10 cellular contexts compared by ENCODE assay signal in the genomic region with DNA sequence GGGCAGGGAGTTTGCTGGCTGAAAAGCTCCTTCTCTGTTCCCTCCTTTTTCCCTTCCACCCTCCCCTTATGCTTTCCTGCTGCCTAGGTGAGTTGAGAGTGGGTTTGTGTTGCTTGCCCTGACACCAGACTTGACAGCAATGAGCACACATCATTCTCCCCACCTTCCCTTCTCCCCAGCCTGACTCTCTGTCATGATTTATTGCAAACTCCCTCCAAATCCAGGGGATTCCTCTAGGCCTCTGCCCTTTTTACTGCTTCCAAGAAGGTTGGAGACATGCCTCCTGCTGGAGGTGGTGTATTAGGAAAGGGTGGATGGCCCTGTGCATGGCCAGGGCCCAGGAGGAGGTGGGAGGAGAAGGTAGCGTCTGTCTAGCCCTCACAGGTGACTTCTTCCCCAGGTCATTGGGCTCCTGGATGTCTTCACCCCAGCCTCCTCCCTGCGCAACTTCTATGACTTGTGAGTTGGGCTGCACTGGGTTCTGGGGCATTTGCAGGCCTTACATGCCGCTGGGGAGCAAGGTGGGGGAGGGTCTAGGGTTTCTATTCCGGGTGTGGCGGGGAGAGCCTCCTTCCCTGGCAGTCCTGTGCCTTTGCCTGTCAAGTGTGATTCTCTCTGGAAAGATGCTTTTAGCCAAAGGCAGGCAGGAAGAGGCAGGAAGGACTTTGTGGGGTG. TPM values are rescaled to one million over a fixed set of nuclear protein-coding genes. Genes with fewer than 3 reads are reported as not detected.
DNase-seq lines count a peak whose midpoint lies in the region; ATAC-seq and TF ChIP-seq lines count a peak whose summit lies in the region.
"Had no signal": no experiment of that assay in that cellular context is flagged by ENCODE, and none has a peak within 500 bp of the region (broad histone marks: within the 10 kb centered on the region; RNA-seq: fewer than 3 reads in every experiment).

No MANE protein-coding gene starts in this region.

- POLR2A ChIA-PET in PC-9 (lab: Charles Lee; ENCODE audit: unreplicated experiment), result interaction anchor here (0.7 kb wide), 1 partner anchor 157 kb away, joined by 3 read pairs; no protein-coding TSS in a partner anchor

- DNase-seq in Calu3 (no peak), PC-9 (no peak), omental fat pad (ENCODE audit: low spot score) (no peak), NCI-H1436 (lab: John Stamatoyannopoulos, UW) (no peak)
- no peak for DNase-seq in effector memory CD8-positive, alpha-beta T cell
- no peak for DNase-seq in stimulated activated CD4-positive, alpha-beta T cell treated with anti-CD3 and anti-CD28 coated beads, Interleukin-1b, Interleukin-23, amount 100 ng/mL, for 48 hours
- DNase-seq in stimulated activated CD4-positive, alpha-beta T cell treated with anti-CD3 and anti-CD28 coated beads, Interleukin-4, amount 100 ng/mL, for 1 hour, result no peak

- H3K9me2 ChIP-seq in PC-9 (ENCODE audit: insufficient read depth), result no peaks in the 10 kb centered on the region

- peak overlapping the region; percentile 73; the same call in 1 of the 2 replicates for H3K4me3 ChIP-seq in PC-9

- BruUV-seq in Calu3 (replicated peaks; lab: Mats Ljungman, UMichigan), result no TSS peak
- BruUV-seq in PC-9 (replicated peaks; lab: Mats Ljungman, UMichigan), result no TSS peak

- TF ChIP-seq CTCF in Calu3 (IDR thresholded peaks at IDR 0.05; ENCODE audit: unreplicated experiment) (no peak), PC-9 (conservative IDR thresholded peaks at IDR 0.05) (no peak), omental fat pad (IDR thresholded peaks at IDR 0.05) (no peak)

- H3K4me1 Mint-ChIP-seq in Calu3 (ENCODE audit: low read depth, unreplicated experiment), result peaks cover 32% of the 10 kb centered on the region
- peaks cover 35 to 40% of the 10 kb centered on the region in 2 donors for H3K4me1 Mint-ChIP-seq in effector memory CD8-positive, alpha-beta T cell (ENCODE audit: low read depth in 2 of 2)

- H4K20me1 ChIP-seq in PC-9 (ENCODE audit: insufficient read depth), result peaks cover 19% of the 10 kb centered on the region

- H3K4me3 Mint-ChIP-seq in Calu3 (ENCODE audit: low read depth, unreplicated experiment), result peak overlapping the region; percentile 72
- H3K4me3 Mint-ChIP-seq in effector memory CD8-positive, alpha-beta T cell, result peak overlapping the region; percentile 82 to 90

- peaks cover 43% of the 10 kb centered on the region for H3K4me1 ChIP-seq in PC-9 (replicated peaks; ENCODE audit: insufficient read depth)

- H3K4me2 ChIP-seq in PC-9, result peak overlapping the region; percentile 80

- intact Hi-C loops in Calu3 (cut with micrococcal nuclease; ENCODE audit: unreplicated experiment) (no loop called here), PC-9 (cut with micrococcal nuclease; ENCODE audit: unreplicated experiment) (no loop called here)

- peaks cover 54% of the 10 kb centered on the region for H3F3A ChIP-seq in PC-9 (ENCODE audit: insufficient read depth, low read depth)

- ATAC-seq in effector memory CD8-positive, alpha-beta T cell (replicated peaks), result no peak
- ATAC-seq in omental fat pad (ENCODE audit: low FRiP score), result peak; percentile 58
- no peak for ATAC-seq in HG03025 (IDR thresholded peaks at IDR 0.05; ENCODE audit: low FRiP score, unreplicated experiment)
- ATAC-seq: gastrocnemius medialis had no signal

- H3K36me3 ChIP-seq in PC-9 (ENCODE audit: low read depth), result peaks cover 39% of the 10 kb centered on the region
- H3K36me3 ChIP-seq: gastrocnemius medialis had no signal

- no peaks in the 10 kb centered on the region for H3K27me3 Mint-ChIP-seq in Calu3 (ENCODE audit: unreplicated experiment)
- no peaks in the 10 kb centered on the region for H3K27me3 Mint-ChIP-seq in effector memory CD8-positive, alpha-beta T cell

- H3K79me2 ChIP-seq in PC-9 (ENCODE audit: low read depth), result peaks cover 68% of the 10 kb centered on the region

- H3K27ac Mint-ChIP-seq in Calu3 (ENCODE audit: unreplicated experiment), result no peak overlapping the region
- H3K27ac Mint-ChIP-seq in effector memory CD8-positive, alpha-beta T cell, result peak overlapping the region; percentile 89 to 94

- H3K27me3 ChIP-seq in PC-9 (ENCODE audit: insufficient read depth, low read depth), result no peaks in the 10 kb centered on the region

- CTCF ChIA-PET in Calu3 (lab: Charles Lee) (interaction anchor here (1.0 to 1.8 kb wide), 2 partner anchors 37 to 104 kb away, joined by 3 to 6 read pairs; a partner anchor contains a TSS), PC-9 (lab: Charles Lee) (no interaction called here)

- no peak overlapping the region; the same call in 1 of the 2 replicates for H3K27ac ChIP-seq in PC-9
- H3K27ac ChIP-seq: gastrocnemius medialis had no signal

- H2AFZ ChIP-seq in PC-9, result no peak overlapping the region

- no peaks in the 10 kb centered on the region for H3K9me3 ChIP-seq in PC-9 (ENCODE audit: insufficient read depth, low read depth)
- H3K9me3 ChIP-seq: gastrocnemius medialis had no signal

- H3K36me3 Mint-ChIP-seq in Calu3 (ENCODE audit: insufficient read depth, unreplicated experiment), result peaks cover 43% of the 10 kb centered on the region
- H3K36me3 Mint-ChIP-seq in effector memory CD8-positive, alpha-beta T cell (ENCODE audit: insufficient read depth), result peaks cover 40% of the 10 kb centered on the region

- no peaks in the 10 kb centered on the region for H3K9me3 Mint-ChIP-seq in Calu3 (ENCODE audit: low read depth, unreplicated experiment)
- no peaks in the 10 kb centered on the region for H3K9me3 Mint-ChIP-seq in effector memory CD8-positive, alpha-beta T cell
- H3K9me3 Mint-ChIP-seq: neural crest cell had no signal

RNA-seq across cellular contexts. Expression of a gene that starts 2.0 kb away (rescaled TPM):
- total RNA-seq in Calu3 (2022) (52.3 and 59.3 TPM in 2 replicates), PC-9 (2021) (141 and 146 TPM in 2 replicates), omental fat pad (10 to 100 TPM; 10.9 to 27.5 (median 17.7) TPM)
